Comparison of ENCODE assay signal across 21 cellular contexts in the genomic region with DNA sequence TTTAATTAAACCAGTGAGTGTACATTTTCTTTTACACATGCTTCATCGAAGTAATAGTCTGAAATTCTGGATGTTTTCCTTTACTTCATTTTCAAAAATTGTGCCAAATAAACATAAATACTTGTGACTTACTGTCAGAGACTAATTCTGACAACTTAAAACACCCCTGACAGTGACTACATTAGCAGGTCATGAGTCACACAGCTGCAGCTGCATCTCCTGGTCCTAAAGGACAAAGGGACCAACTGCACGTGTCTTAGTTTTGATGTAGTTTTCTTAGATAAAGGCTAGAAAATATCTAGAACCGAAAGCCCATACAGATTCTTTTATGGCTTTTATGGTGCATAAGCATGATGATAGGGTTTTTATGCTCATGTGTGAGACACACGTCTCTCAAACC. TPM values are rescaled to one million over a fixed set of nuclear protein-coding genes. Genes with fewer than 3 reads are reported as not detected.
"Had no signal": no experiment of that assay in that cellular context is flagged by ENCODE, and none has a peak within 500 bp of the region (broad histone marks: within the 10 kb centered on the region; RNA-seq: fewer than 3 reads in every experiment).

No MANE protein-coding gene starts in this region.

- H3K27me3 ChIP-seq: heart right ventricle, hepatocyte, neural progenitor cell, ovary, right atrium auricular region, right lobe of liver, tibial nerve, uterus had no signal

- H3K4me1 ChIP-seq: heart right ventricle, left ventricle myocardium inferior, neural progenitor cell, right atrium auricular region, right lobe of liver, spleen, tibial nerve, uterus had no signal

- H3K4me2 ChIP-seq: hepatocyte, neural progenitor cell had no signal

- H2AFZ ChIP-seq: hepatocyte, neural progenitor cell had no signal

- H3K9me3 Mint-ChIP-seq: nephron progenitor cell, neural progenitor cell, type B pancreatic cell had no signal

- H3K9ac ChIP-seq: neural progenitor cell had no signal

- H3K27ac Mint-ChIP-seq: natural killer cell; nephron progenitor cell; neural progenitor cell; progenitor cell of endocrine pancreas; stimulated activated memory B cell treated with anti-CD40 and anti-IgM and Interleukin-4, amounts not matched to agents 10 μg/mL and 1 μg/mL and 100 μg/mL, for 72 hours; stimulated activated naive CD8-positive, alpha-beta T cell treated with anti-CD3 and anti-CD28 coated beads, Interleukin-15, amount 100 ng/mL, for 72 hours; type B pancreatic cell had no signal

- H3K36me3 Mint-ChIP-seq: natural killer cell; stimulated activated memory B cell treated with anti-CD40 and anti-IgM and Interleukin-4, amounts not matched to agents 10 μg/mL and 1 μg/mL and 100 μg/mL, for 72 hours had no signal

- H3K4me1 Mint-ChIP-seq: natural killer cell; nephron progenitor cell; neural progenitor cell; stimulated activated memory B cell treated with anti-CD40 and anti-IgM and Interleukin-4, amounts not matched to agents 10 μg/mL and 1 μg/mL and 100 μg/mL, for 72 hours; stimulated activated naive CD8-positive, alpha-beta T cell treated with anti-CD3 and anti-CD28 coated beads, Interleukin-15, amount 100 ng/mL, for 72 hours had no signal

- H3K27me3 Mint-ChIP-seq: progenitor cell of endocrine pancreas; stimulated activated memory B cell treated with anti-CD40 and anti-IgM and Interleukin-4, amounts not matched to agents 10 μg/mL and 1 μg/mL and 100 μg/mL, for 72 hours; stimulated activated naive CD8-positive, alpha-beta T cell treated with anti-CD3 and anti-CD28 coated beads, Interleukin-15, amount 100 ng/mL, for 72 hours; type B pancreatic cell had no signal

- ATAC-seq: heart right ventricle; natural killer cell; right lobe of liver; stimulated activated memory B cell treated with anti-CD40 and anti-IgM and Interleukin-4, amounts not matched to agents 10 μg/mL and 1 μg/mL and 100 μg/mL, for 72 hours; stimulated activated naive CD8-positive, alpha-beta T cell treated with anti-CD3 and anti-CD28 coated beads, Interleukin-15, amount 100 ng/mL, for 72 hours had no signal

- H3K4me3 ChIP-seq: heart right ventricle, hepatocyte, left ventricle myocardium inferior, lung, neural progenitor cell, ovary, right atrium auricular region, right lobe of liver, skin epidermis, spleen, tibial nerve, uterus had no signal

- DNase-seq: heart right ventricle; left ventricle myocardium inferior; natural killer cell; nephron progenitor cell; ovary; right lobe of liver; spleen; stimulated activated CD4-positive, alpha-beta T cell treated with anti-CD3 and anti-CD28 coated beads, Interleukin-4, amount 100 ng/mL, for 24 hours; stimulated activated naive CD4-positive, alpha-beta T cell treated with Interleukin-2 at 50 U/mL for 16 hours; stimulated activated naive CD8-positive, alpha-beta T cell treated with anti-CD3 and anti-CD28 coated beads, Interleukin-15, amount 100 ng/mL, for 72 hours; substantia nigra; uterus had no signal

- H3K27ac ChIP-seq: heart right ventricle, hepatocyte, left ventricle myocardium inferior, neural progenitor cell, ovary, right atrium auricular region, right lobe of liver, skin epidermis, spleen, tibial nerve, uterus had no signal

- H3K4me3 Mint-ChIP-seq: natural killer cell; nephron progenitor cell; neural progenitor cell; stimulated activated memory B cell treated with anti-CD40 and anti-IgM and Interleukin-4, amounts not matched to agents 10 μg/mL and 1 μg/mL and 100 μg/mL, for 72 hours; stimulated activated naive CD8-positive, alpha-beta T cell treated with anti-CD3 and anti-CD28 coated beads, Interleukin-15, amount 100 ng/mL, for 72 hours; type B pancreatic cell had no signal

- H3K9me3 ChIP-seq: ovary, right atrium auricular region, right lobe of liver, spleen, uterus had no signal

- H3K36me3 ChIP-seq: neural progenitor cell, ovary, spleen, uterus had no signal

RNA-seq across cellular contexts. Expression of gene DSC3, which starts 29.6 kb away (rescaled TPM):
- total RNA-seq: left ventricle myocardium inferior, natural killer cell had no signal
